ENCODE assay signal across 28 cellular contexts in the genomic region with DNA sequence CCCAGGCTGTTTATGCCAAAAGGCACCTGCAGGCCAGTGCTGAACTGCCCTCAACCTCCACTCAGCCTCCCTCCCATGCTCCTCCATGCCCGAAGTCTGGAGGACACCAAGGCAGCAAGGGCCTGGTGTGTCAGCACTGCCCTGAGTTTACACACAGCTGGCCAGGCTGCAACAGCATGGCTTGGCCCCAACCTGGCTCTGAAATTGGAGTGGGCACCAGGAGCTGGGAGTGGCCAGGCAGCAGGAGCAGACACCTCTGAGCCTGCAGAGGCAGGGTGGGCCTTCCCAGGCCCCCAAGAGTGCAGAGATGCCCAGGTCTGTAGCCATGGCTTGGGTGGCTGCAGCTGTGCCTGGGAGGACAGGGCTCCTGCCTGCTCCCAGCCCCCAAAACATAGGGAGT.
"Had no signal": no experiment of that assay in that cellular context is flagged by ENCODE, and none has a peak within 500 bp of the region (broad histone marks: within the 10 kb centered on the region; RNA-seq: fewer than 3 reads in every experiment).

No MANE protein-coding gene starts in this region.

- H3K4me1 ChIP-seq: body of pancreas, breast epithelium had no signal

- DNase-seq: activated B cell treated with CpG ODN at 0.5 μM for 24 hours; activated CD4-positive, alpha-beta memory T cell treated with anti-CD3 and anti-CD28 coated beads, Interleukin-2, amount 10 ng/mL, durations not matched to agents 7 days and 5 days; activated CD4-positive, alpha-beta T cell treated with anti-CD3 and anti-CD28 coated beads for 4 hours; activated CD4-positive, alpha-beta T cell treated with anti-CD3 and anti-CD28 coated beads, Interleukin-2, amount 10 ng/mL, durations not matched to agents 7 days and 5 days; activated CD4-positive, alpha-beta T cell treated with anti-CD3 and anti-CD28 coated beads, Interleukin-2, amount 50 U/mL, for 48 hours; activated CD4-positive, CD25-positive, alpha-beta regulatory T cell treated with anti-CD3 and anti-CD28 coated beads, Interleukin-2, amount 50 U/mL, for 72 hours; activated CD8-positive, alpha-beta memory T cell treated with anti-CD3 and anti-CD28 coated beads for 24 hours; activated CD8-positive, alpha-beta memory T cell treated with anti-CD3 and anti-CD28 coated beads, Interleukin-2, amount 10 ng/mL, durations not matched to agents 7 days and 5 days; activated CD8-positive, alpha-beta memory T cell treated with anti-CD3 and anti-CD28 coated beads, Interleukin-2, amount 50 U/mL, for 48 hours; activated CD8-positive, alpha-beta T cell treated with anti-CD3 and anti-CD28 coated beads, Interleukin-2, amount 10 ng/mL, durations not matched to agents 7 days and 5 days; activated effector memory CD4-positive, alpha-beta T cell treated with Interleukin-2 at 50 U/mL for 16 hours; activated naive CD4-positive, alpha-beta T cell treated with anti-CD3 and anti-CD28 coated beads, Interleukin-2, amount 10 ng/mL, durations not matched to agents 7 days and 5 days; activated naive CD4-positive, alpha-beta T cell treated with Interleukin-2 at 50 U/mL for 16 hours; activated naive CD8-positive, alpha-beta T cell treated with anti-CD3 and anti-CD28 coated beads, Interleukin-2, amount 10 ng/mL, durations not matched to agents 7 days and 5 days; activated naive CD8-positive, alpha-beta T cell treated with anti-CD3 and anti-CD28 coated beads, Interleukin-2, amount 50 U/mL, for 24 hours; activated T-cell treated with anti-CD3 and anti-CD28 coated beads, Interleukin-2, amount 50 U/mL, for 24 hours; activated T-cell treated with anti-CD3 and anti-CD28 coated beads, Interleukin-2, amount 50 U/mL, for 48 hours; amygdala; anterior cingulate cortex; body of pancreas; brain microvascular endothelial cell; central memory CD4-positive, alpha-beta T cell; SW 1271; T-helper 1 cell; T-helper 2 cell; T-helper 9 cell had no signal

- ATAC-seq: activated CD8-positive, alpha-beta memory T cell treated with anti-CD3 and anti-CD28 coated beads, Interleukin-2, amount 10 ng/mL, durations not matched to agents 7 days and 5 days; activated CD8-positive, alpha-beta T cell treated with anti-CD3 and anti-CD28 coated beads, Interleukin-2, amount 10 ng/mL, durations not matched to agents 7 days and 5 days; activated naive CD8-positive, alpha-beta T cell treated with anti-CD3 and anti-CD28 coated beads, Interleukin-2, amount 50 U/mL, for 24 hours; body of pancreas had no signal

- H3K36me3 ChIP-seq: brain microvascular endothelial cell, breast epithelium had no signal

- H3K27me3 ChIP-seq: body of pancreas, brain microvascular endothelial cell, breast epithelium had no signal

- H3K9me3 ChIP-seq: body of pancreas, breast epithelium had no signal

- H3K27ac ChIP-seq: body of pancreas, brain microvascular endothelial cell, breast epithelium, VCaP had no signal

- H3K4me3 ChIP-seq: body of pancreas, breast epithelium had no signal
